Comparison of ENCODE assay signal across 10 cellular contexts in the genomic region with DNA sequence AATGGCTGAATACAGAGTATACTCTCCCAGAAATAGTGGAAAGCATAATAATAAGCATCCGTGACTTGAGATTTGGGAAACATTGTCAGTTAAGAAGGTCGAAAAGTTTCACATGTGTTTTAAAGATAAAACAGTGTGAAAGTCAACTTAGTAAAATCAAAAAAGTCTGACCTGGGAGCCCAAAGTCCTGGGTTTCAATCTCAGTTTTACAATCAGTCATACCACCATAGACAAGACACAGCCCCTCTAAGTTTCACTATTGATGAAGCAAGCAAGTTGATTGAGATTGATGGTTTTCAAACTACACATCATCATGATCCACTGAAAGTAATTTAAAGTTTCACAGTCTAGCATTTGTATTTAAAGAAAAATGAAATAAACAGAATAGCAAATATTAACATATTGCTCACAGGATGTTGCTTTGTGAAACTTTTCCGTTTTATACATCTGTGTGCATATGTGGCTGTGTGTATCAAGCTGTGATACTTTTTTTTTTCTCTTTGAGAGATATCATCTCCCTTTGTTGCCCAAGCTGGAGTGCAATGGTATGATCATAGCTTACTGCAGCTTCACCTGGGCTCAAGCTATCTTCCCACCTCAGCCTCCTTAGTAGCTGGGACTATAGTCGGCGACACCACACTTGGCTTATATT.
DNase-seq lines count a peak whose midpoint lies in the region; ATAC-seq and TF ChIP-seq lines count a peak whose summit lies in the region.
"Had no signal": no experiment of that assay in that cellular context is flagged by ENCODE, and none has a peak within 500 bp of the region (broad histone marks: within the 10 kb centered on the region; RNA-seq: fewer than 3 reads in every experiment).

No MANE protein-coding gene starts in this region.

- no peaks in the 10 kb centered on the region for H3K27me3 ChIP-seq in naive thymus-derived CD4-positive, alpha-beta T cell (ENCODE audit: control insufficient read depth in 2 of 2, insufficient read depth in 2 of 2, low read length in 2 of 2)
- no peaks in the 10 kb centered on the region for H3K27me3 ChIP-seq in aorta (ENCODE audit: control insufficient read depth in 1 of 2, insufficient read depth in 2 of 2, low read length in 1 of 2)
- H3K27me3 ChIP-seq: left lung had no signal

- no peaks in the 10 kb centered on the region for H3K9me3 ChIP-seq in naive thymus-derived CD4-positive, alpha-beta T cell (ENCODE audit: control insufficient read depth in 2 of 3, low read length in 3 of 3)
- H3K9me3 ChIP-seq in aorta (ENCODE audit: control insufficient read depth, low read length), result no peaks in the 10 kb centered on the region
- H3K9me3 ChIP-seq: left lung had no signal

- H3K4me1 ChIP-seq in naive thymus-derived CD4-positive, alpha-beta T cell (ENCODE audit: control insufficient read depth in 2 of 2, insufficient read depth in 2 of 2, low read length in 2 of 2), result peaks cover 0 to 11% of the 10 kb centered on the region in 2 donors
- H3K4me1 ChIP-seq in aorta (ENCODE audit: control insufficient read depth in 1 of 2, insufficient read depth in 2 of 2, low read length in 2 of 2), result no peaks in the 10 kb centered on the region
- H3K4me1 ChIP-seq: left lung had no signal

- H3K36me3 ChIP-seq in naive thymus-derived CD4-positive, alpha-beta T cell (ENCODE audit: control insufficient read depth in 2 of 3, insufficient read depth in 3 of 3, low read length in 3 of 3), result peaks cover 0 to 3% (median 0%) of the 10 kb centered on the region in 3 experiments
- H3K36me3 ChIP-seq in aorta (ENCODE audit: control insufficient read depth in 1 of 2, insufficient read depth in 2 of 2, low read length in 1 of 2), result peaks cover 0 to 3% of the 10 kb centered on the region in 2 donors

- no peak overlapping the region for H3K4me3 ChIP-seq in naive thymus-derived CD4-positive, alpha-beta T cell (ENCODE audit: low read length)
- H3K4me3 ChIP-seq in aorta (ENCODE audit: low read length in 2 of 2), result no peak overlapping the region
- H3K4me3 ChIP-seq: K562, left lung had no signal

- H3K4me1 Mint-ChIP-seq in activated CD8-positive, alpha-beta T cell treated with anti-CD3 and anti-CD28 coated beads for 36 hours (ENCODE audit: low read depth), result peaks cover 39% of the 10 kb centered on the region
- H3K4me1 Mint-ChIP-seq in activated CD8-positive, alpha-beta T cell treated with anti-CD3 and anti-CD28 coated beads, Interleukin-2, amount 10 ng/mL, durations not matched to agents 7 days and 5 days (ENCODE audit: low read depth), result peaks cover 21% of the 10 kb centered on the region
- peaks cover 0 to 36% (median 25%) of the 10 kb centered on the region in 7 donors for H3K4me1 Mint-ChIP-seq in naive thymus-derived CD4-positive, alpha-beta T cell

- peak overlapping the region; percentile 55 for H3K27ac Mint-ChIP-seq in activated CD8-positive, alpha-beta T cell treated with anti-CD3 and anti-CD28 coated beads for 36 hours
- no peak overlapping the region for H3K27ac Mint-ChIP-seq in activated CD8-positive, alpha-beta T cell treated with anti-CD3 and anti-CD28 coated beads, Interleukin-2, amount 10 ng/mL, durations not matched to agents 7 days and 5 days
- peak overlapping the region in 7 of 9 donors; percentile 28 to 72 (median 62) for H3K27ac Mint-ChIP-seq in naive thymus-derived CD4-positive, alpha-beta T cell

- TF ChIP-seq CTCF in activated CD8-positive, alpha-beta T cell treated with anti-CD3 and anti-CD28 coated beads for 36 hours (IDR thresholded peaks at IDR 0.05), result no peak

- intact Hi-C loops in activated CD8-positive, alpha-beta T cell treated with anti-CD3 and anti-CD28 coated beads for 36 hours (cut with micrococcal nuclease), result loop anchor here (5.0 kb wide), 1 partner anchor 44 kb away; no protein-coding TSS in a partner anchor
- intact Hi-C loops in naive thymus-derived CD4-positive, alpha-beta T cell (cut with micrococcal nuclease), result loop anchor here in 1 of 2 donors (2.0 to 5.0 kb wide), 2 partner anchors 13 to 64 kb away; no protein-coding TSS in a partner anchor
- intact Hi-C loops in aorta (cut with DNase I) (no loop called here), Right ventricle myocardium inferior (cut with DNase I) (no loop called here)

- H3K4me3 Mint-ChIP-seq in activated CD8-positive, alpha-beta T cell treated with anti-CD3 and anti-CD28 coated beads for 36 hours, result no peak overlapping the region
- H3K4me3 Mint-ChIP-seq in activated CD8-positive, alpha-beta T cell treated with anti-CD3 and anti-CD28 coated beads, Interleukin-2, amount 10 ng/mL, durations not matched to agents 7 days and 5 days, result no peak overlapping the region
- no peak overlapping the region for H3K4me3 Mint-ChIP-seq in naive thymus-derived CD4-positive, alpha-beta T cell

- peak; percentile 83 for ATAC-seq in activated CD8-positive, alpha-beta T cell treated with anti-CD3 and anti-CD28 coated beads for 36 hours
- no peak for ATAC-seq in activated CD8-positive, alpha-beta T cell treated with anti-CD3 and anti-CD28 coated beads, Interleukin-2, amount 10 ng/mL, durations not matched to agents 7 days and 5 days
- ATAC-seq in GM21515 (IDR thresholded peaks at IDR 0.05; ENCODE audit: unreplicated experiment), result peak; percentile 91
- ATAC-seq in HG03135 (IDR thresholded peaks at IDR 0.05; ENCODE audit: unreplicated experiment), result peak; percentile 88
- no peak for ATAC-seq in naive thymus-derived CD4-positive, alpha-beta T cell
- no peak for ATAC-seq in aorta (ENCODE audit: low FRiP score)
- ATAC-seq in Right ventricle myocardium inferior, result no peak
- ATAC-seq: K562, left lung had no signal

- no peak overlapping the region for H3K27ac ChIP-seq in naive thymus-derived CD4-positive, alpha-beta T cell (ENCODE audit: low read depth, low read length)
- H3K27ac ChIP-seq in aorta (ENCODE audit: low read depth in 1 of 2, low read length in 2 of 2), result no peak overlapping the region
- H3K27ac ChIP-seq: left lung had no signal

- no peaks in the 10 kb centered on the region for H3K9me3 Mint-ChIP-seq in activated CD8-positive, alpha-beta T cell treated with anti-CD3 and anti-CD28 coated beads for 36 hours
- no peaks in the 10 kb centered on the region for H3K9me3 Mint-ChIP-seq in activated CD8-positive, alpha-beta T cell treated with anti-CD3 and anti-CD28 coated beads, Interleukin-2, amount 10 ng/mL, durations not matched to agents 7 days and 5 days (ENCODE audit: insufficient read depth)
- no peaks in the 10 kb centered on the region for H3K9me3 Mint-ChIP-seq in naive thymus-derived CD4-positive, alpha-beta T cell

- WGBS in aorta, 2 donors, result 89 to 90% methylated on average over 5 of the region's 5 CpGs

- peak; percentile 18 for DNase-seq in activated CD8-positive, alpha-beta T cell treated with anti-CD3 and anti-CD28 coated beads for 36 hours
- no peak for DNase-seq in activated CD8-positive, alpha-beta T cell treated with anti-CD3 and anti-CD28 coated beads, Interleukin-2, amount 10 ng/mL, durations not matched to agents 7 days and 5 days
- no peak for DNase-seq in naive thymus-derived CD4-positive, alpha-beta T cell
- no peak for DNase-seq in aorta
- DNase-seq in Right ventricle myocardium inferior (ENCODE audit: missing footprints), result no peak
- DNase-seq in COLO829 (ENCODE audit: low spot score), result no peak
- DNase-seq: left lung had no signal

- H3K36me3 Mint-ChIP-seq in activated CD8-positive, alpha-beta T cell treated with anti-CD3 and anti-CD28 coated beads for 36 hours (ENCODE audit: low read depth), result peaks cover 26% of the 10 kb centered on the region
- H3K36me3 Mint-ChIP-seq in activated CD8-positive, alpha-beta T cell treated with anti-CD3 and anti-CD28 coated beads, Interleukin-2, amount 10 ng/mL, durations not matched to agents 7 days and 5 days (ENCODE audit: low read depth), result peaks cover 27% of the 10 kb centered on the region
- peaks cover 5 to 35% (median 20%) of the 10 kb centered on the region in 5 donors for H3K36me3 Mint-ChIP-seq in naive thymus-derived CD4-positive, alpha-beta T cell

- H3K27me3 Mint-ChIP-seq in activated CD8-positive, alpha-beta T cell treated with anti-CD3 and anti-CD28 coated beads for 36 hours, result no peaks in the 10 kb centered on the region
- no peaks in the 10 kb centered on the region for H3K27me3 Mint-ChIP-seq in activated CD8-positive, alpha-beta T cell treated with anti-CD3 and anti-CD28 coated beads, Interleukin-2, amount 10 ng/mL, durations not matched to agents 7 days and 5 days (ENCODE audit: low read depth)
- no peaks in the 10 kb centered on the region for H3K27me3 Mint-ChIP-seq in naive thymus-derived CD4-positive, alpha-beta T cell

- POLR2A ChIA-PET in activated CD8-positive, alpha-beta T cell treated with anti-CD3 and anti-CD28 coated beads for 36 hours (lab: Charles Lee), result no interaction called here
- POLR2A ChIA-PET in activated CD8-positive, alpha-beta T cell treated with anti-CD3 and anti-CD28 coated beads, Interleukin-2, amount 10 ng/mL, durations not matched to agents 7 days and 5 days (lab: Charles Lee), result no interaction called here
- POLR2A ChIA-PET in naive thymus-derived CD4-positive, alpha-beta T cell (lab: Charles Lee), result no interaction called here

- CTCF ChIA-PET in activated CD8-positive, alpha-beta T cell treated with anti-CD3 and anti-CD28 coated beads for 36 hours (lab: Charles Lee), result interaction anchor here (1.0 to 4.5 kb wide), 3 partner anchors 10 to 81 kb away, joined by 4 to 59 read pairs (median 6); no protein-coding TSS in a partner anchor
- CTCF ChIA-PET in activated CD8-positive, alpha-beta T cell treated with anti-CD3 and anti-CD28 coated beads, Interleukin-2, amount 10 ng/mL, durations not matched to agents 7 days and 5 days (lab: Charles Lee), result interaction anchor here (1.1 to 5.2 kb wide), 3 partner anchors 9 to 13 kb away, joined by 3 to 74 read pairs (median 30); no protein-coding TSS in a partner anchor
- CTCF ChIA-PET in naive thymus-derived CD4-positive, alpha-beta T cell (lab: Charles Lee), result interaction anchor here (1.1 kb wide), 1 partner anchor 27 kb away, joined by 4 read pairs; no protein-coding TSS in a partner anchor

Comparison
In these comparisons a context has a peak if more than half of its experiments do, and no peak if none do; other contexts are left out.
1. ATAC-seq: peak in activated CD8-positive, alpha-beta T cell treated with anti-CD3 and anti-CD28 coated beads for 36 hours (single experiment), GM21515 (single experiment) and HG03135 (single experiment); none in activated CD8-positive, alpha-beta T cell treated with anti-CD3 and anti-CD28 coated beads, Interleukin-2, amount 10 ng/mL, durations not matched to agents 7 days and 5 days (single experiment), naive thymus-derived CD4-positive, alpha-beta T cell (single experiment), aorta (single experiment) and Right ventricle myocardium inferior (single experiment).